In the genomic region with DNA sequence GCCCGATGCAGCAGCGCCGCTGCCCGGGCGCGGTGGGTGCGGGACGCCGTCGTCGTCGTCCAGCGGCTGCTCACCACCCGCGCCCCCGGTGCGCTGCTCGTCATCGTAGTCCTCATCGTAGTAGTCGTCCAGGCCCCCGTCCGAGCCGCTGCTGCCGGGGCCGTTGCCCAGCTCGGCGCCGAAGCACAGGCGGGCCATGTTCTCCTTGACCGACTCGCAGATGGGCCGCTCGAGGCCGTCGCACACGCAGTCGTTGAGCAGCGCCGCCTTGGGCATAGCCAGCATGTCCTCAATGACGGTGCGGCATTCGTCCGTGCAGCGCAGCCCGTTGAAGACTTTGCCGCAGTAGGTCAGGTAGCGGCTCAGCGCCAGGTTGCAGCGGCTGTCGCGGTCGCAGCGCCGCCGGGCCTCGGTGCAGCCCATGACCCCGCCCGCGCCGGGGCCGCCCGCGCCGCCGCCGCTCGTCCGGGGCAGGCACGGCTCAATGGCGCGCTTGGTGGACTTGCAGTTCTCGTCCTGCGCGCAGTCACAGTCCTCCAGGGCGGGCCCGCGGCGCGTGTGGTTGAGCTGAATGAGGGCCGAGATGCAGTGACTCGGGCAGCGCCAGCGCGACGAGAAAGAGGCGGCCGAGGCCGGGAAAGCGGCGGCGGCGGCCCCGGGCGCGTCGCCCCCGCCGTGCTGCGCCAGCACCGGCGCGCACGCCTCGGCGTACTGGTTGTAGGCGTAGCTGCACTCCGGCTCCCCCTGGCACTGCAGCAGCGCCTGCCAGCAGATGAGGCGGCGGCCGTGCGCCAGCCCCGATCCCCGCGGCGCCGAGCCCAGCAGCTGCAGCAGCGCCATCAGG, we compare ENCODE assay signal across 8 cellular contexts. TPM values are rescaled to one million over a fixed set of nuclear protein-coding genes. Genes with fewer than 3 reads are reported as not detected.
DNase-seq lines count a peak whose midpoint lies in the region; ATAC-seq and TF ChIP-seq lines count a peak whose summit lies in the region.

No MANE protein-coding gene starts in this region.

- H3K79me2 ChIP-seq in SK-N-SH (ENCODE audit: insufficient read depth): peaks cover 16% of the 10 kb centered on the region

- H3K4me3 Mint-ChIP-seq in osteocyte (ENCODE audit: unreplicated experiment): peak overlapping the region; percentile 97

- H2AFZ ChIP-seq in SK-N-SH (ENCODE audit: low read depth): peak overlapping the region; percentile 89; the same call in 1 of the 2 replicates

- H3K4me1 ChIP-seq in SK-N-SH (ENCODE audit: control insufficient read depth in 1 of 2, insufficient read depth in 2 of 2, low read depth in 1 of 2, low read length in 1 of 2) (peaks cover 5 to 12% of the 10 kb centered on the region in 2 experiments; a peak in 2 of 4 replicates), SJCRH30 (peaks cover 27% of the 10 kb centered on the region), thymus (ENCODE audit: control insufficient read depth, insufficient read depth, low read length) (peaks cover 7% of the 10 kb centered on the region)

- H3K9me2 ChIP-seq in SK-N-SH: no peaks in the 10 kb centered on the region

- H3K4me1 Mint-ChIP-seq in osteocyte (ENCODE audit: unreplicated experiment): peaks cover 41% of the 10 kb centered on the region

- H3K9me3 ChIP-seq in SK-N-SH (no peaks in the 10 kb centered on the region), SJCRH30 (replicated peaks) (no peaks in the 10 kb centered on the region), thymus (ENCODE audit: control insufficient read depth) (peaks cover 1% of the 10 kb centered on the region)

- H3K27me3 Mint-ChIP-seq in osteocyte (ENCODE audit: unreplicated experiment): no peaks in the 10 kb centered on the region

- no peak; the same call in 2 of the 3 replicates for ATAC-seq in SK-N-SH treated with all-trans-retinoic acid at 6 μM for 48 hours
- ATAC-seq in HG03342 (IDR thresholded peaks at IDR 0.05; ENCODE audit: unreplicated experiment): peak; percentile 42
- peak; percentile 45 to 78 for ATAC-seq in activated naive CD4-positive, alpha-beta T cell treated with anti-CD3 and anti-CD28 coated beads, Interleukin-2, amount 50 U/mL, for 72 hours

- 0% methylated on average over 20 of the region's 119 CpGs for WGBS in SK-N-SH (ENCODE audit: low lambda C conversion rate)
- WGBS in thymus: 1% methylated on average over 119 of the region's 119 CpGs

- no peak for TF ChIP-seq EP300 in SK-N-SH (IDR thresholded peaks at IDR 0.05; ENCODE audit: borderline replicate concordance in 1 of 2, low read depth in 1 of 2, low read length in 1 of 2)

- TF ChIP-seq CTCF in SK-N-SH (IDR thresholded peaks at IDR 0.05): peak; percentile 36
- peak; percentile 30 for TF ChIP-seq CTCF in osteocyte (IDR thresholded peaks at IDR 0.05)

- H4K20me1 ChIP-seq in SK-N-SH (ENCODE audit: insufficient read depth): no peaks in the 10 kb centered on the region; the same call in 1 of the 2 replicates

- H3K27me3 ChIP-seq in SK-N-SH (ENCODE audit: insufficient read depth): no peaks in the 10 kb centered on the region
- no peaks in the 10 kb centered on the region for H3K27me3 ChIP-seq in SJCRH30
- peaks cover 36% of the 10 kb centered on the region for H3K27me3 ChIP-seq in thymus (ENCODE audit: control insufficient read depth, insufficient read depth)

- no peaks in the 10 kb centered on the region for H3K9me3 Mint-ChIP-seq in activated naive CD4-positive, alpha-beta T cell treated with anti-CD3 and anti-CD28 coated beads, Interleukin-2, amount 50 U/mL, for 72 hours
- peaks cover 6% of the 10 kb centered on the region for H3K9me3 Mint-ChIP-seq in osteocyte (ENCODE audit: unreplicated experiment)

- DNase-seq in SK-N-SH (peak; percentile 82), SJCRH30 (peak; percentile 70 to 76), head of caudate nucleus (peak; percentile 39 to 95 (median 86)), osteocyte (ENCODE audit: extremely low spot score, unreplicated experiment) (peak; percentile 90)
- DNase-seq in activated naive CD4-positive, alpha-beta T cell treated with anti-CD3 and anti-CD28 coated beads, Interleukin-2, amount 50 U/mL, for 72 hours (ENCODE audit: low spot score in 2 of 2): peak; percentile 57 to 63

- H3K4me3 ChIP-seq in SK-N-SH (ENCODE audit: low read depth in 2 of 2, low read length in 1 of 2): peak overlapping the region; percentile 76 to 95
- peak overlapping the region; percentile 82 for H3K4me3 ChIP-seq in SJCRH30
- peak overlapping the region; percentile 61 for H3K4me3 ChIP-seq in thymus (ENCODE audit: low read length)

- H3K27ac ChIP-seq in SK-N-SH (ENCODE audit: low read depth in 2 of 2, low read length in 1 of 2): peak overlapping the region; percentile 85 to 93; a peak in 3 of 4 replicates
- H3K27ac ChIP-seq in SJCRH30: peak overlapping the region; percentile 100
- H3K27ac ChIP-seq in thymus (ENCODE audit: low read depth): peak overlapping the region; percentile 82

- H3K4me2 ChIP-seq in SK-N-SH: peak overlapping the region; percentile 87

- peak; percentile 39; the same call in 1 of the 2 replicates for TF ChIP-seq RAD21 in SK-N-SH (IDR thresholded peaks at IDR 0.05; ENCODE audit: low read length)

- H3K36me3 Mint-ChIP-seq in activated naive CD4-positive, alpha-beta T cell treated with anti-CD3 and anti-CD28 coated beads, Interleukin-2, amount 50 U/mL, for 72 hours: no peaks in the 10 kb centered on the region
- H3K36me3 Mint-ChIP-seq in osteocyte (ENCODE audit: unreplicated experiment): peaks cover 26% of the 10 kb centered on the region

- peaks cover 0 to 6% of the 10 kb centered on the region in 2 experiments for H3K36me3 ChIP-seq in SK-N-SH (replicated peaks in 1 of 2; ENCODE audit: control insufficient read depth in 1 of 2, insufficient read depth in 2 of 2, low read length in 1 of 2)
- peaks cover 26% of the 10 kb centered on the region for H3K36me3 ChIP-seq in SJCRH30
- H3K36me3 ChIP-seq in thymus (ENCODE audit: control insufficient read depth, insufficient read depth): no peaks in the 10 kb centered on the region

- H3K27ac Mint-ChIP-seq in activated naive CD4-positive, alpha-beta T cell treated with anti-CD3 and anti-CD28 coated beads, Interleukin-2, amount 50 U/mL, for 72 hours: no peak overlapping the region
- peak overlapping the region; percentile 91 for H3K27ac Mint-ChIP-seq in osteocyte (ENCODE audit: unreplicated experiment)

- POLR2A ChIA-PET in SK-N-SH (lab: Yijun Ruan, JAX): interaction anchor here (0.6 to 1.0 kb wide), 2 partner anchors 458 to 744 kb away, joined by 3 to 4 read pairs; no protein-coding TSS in a partner anchor

- peaks cover 10% of the 10 kb centered on the region for H3F3A ChIP-seq in SK-N-SH (replicated peaks; ENCODE audit: insufficient read depth)

- H3K9ac ChIP-seq in SK-N-SH: peak overlapping the region; percentile 73

- intact Hi-C loops in head of caudate nucleus (cut with DNase I): loop anchor here (5.0 to 10.0 kb wide), 4 partner anchors 159 to 591 kb away; a partner anchor contains a TSS

- CTCF ChIA-PET in SK-N-SH (lab: Yijun Ruan, JAX): interaction anchor here (0.8 to 5.3 kb wide), 12 partner anchors 13 to 478 kb away, joined by 3 to 32 read pairs (median 4); no protein-coding TSS in a partner anchor

TF ChIP-seq in SK-N-SH, 30 proteins besides CTCF, POLR2A, EP300 and RAD21 (continues in another document):
- TF ChIP-seq POLR2AphosphoS5 (IDR thresholded peaks at IDR 0.05; ENCODE audit: low read depth, low read length): peak; percentile 45; the same call in 1 of the 2 replicates
- TF ChIP-seq TAF1 (IDR thresholded peaks at IDR 0.05; ENCODE audit: borderline replicate concordance, low read depth, low read length): no peak; the same call in 1 of the 2 replicates
- TF ChIP-seq FOXJ3 (CRISPR knock-in tag; IDR thresholded peaks at IDR 0.05): no peak
- TF ChIP-seq SMC3 (IDR thresholded peaks at IDR 0.05; ENCODE audit: low read depth, low read length): peak; percentile 13
- TF ChIP-seq GABPA (IDR thresholded peaks at IDR 0.05; ENCODE audit: low read depth): no peak
- TF ChIP-seq, protein P1, sequence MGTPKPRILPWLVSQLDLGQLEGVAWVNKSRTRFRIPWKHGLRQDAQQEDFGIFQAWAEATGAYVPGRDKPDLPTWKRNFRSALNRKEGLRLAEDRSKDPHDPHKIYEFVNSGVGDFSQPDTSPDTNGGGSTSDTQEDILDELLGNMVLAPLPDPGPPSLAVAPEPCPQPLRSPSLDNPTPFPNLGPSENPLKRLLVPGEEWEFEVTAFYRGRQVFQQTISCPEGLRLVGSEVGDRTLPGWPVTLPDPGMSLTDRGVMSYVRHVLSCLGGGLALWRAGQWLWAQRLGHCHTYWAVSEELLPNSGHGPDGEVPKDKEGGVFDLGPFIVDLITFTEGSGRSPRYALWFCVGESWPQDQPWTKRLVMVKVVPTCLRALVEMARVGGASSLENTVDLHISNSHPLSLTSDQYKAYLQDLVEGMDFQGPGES (IDR thresholded peaks at IDR 0.05; ENCODE audit: low read depth, low read length): no peak
- TF ChIP-seq EZH2phosphoT487 (IDR thresholded peaks at IDR 0.05; ENCODE audit: borderline replicate concordance, low read depth): no peak

TF ChIP-seq in SK-N-SH treated with all-trans-retinoic acid at 6 μM for 48 hours, 23 proteins besides CTCF, POLR2A, EP300 and RAD21 (continues in another document):
- TF ChIP-seq ZNF8 (CRISPR knock-in tag; IDR thresholded peaks at IDR 0.05): no peak
- TF ChIP-seq ZNF565 (CRISPR knock-in tag; conservative IDR thresholded peaks at IDR 0.05; ENCODE audit: low read depth): no peak
- TF ChIP-seq GLIS3 (CRISPR knock-in tag; IDR thresholded peaks at IDR 0.05): no peak
- TF ChIP-seq, protein P2, sequence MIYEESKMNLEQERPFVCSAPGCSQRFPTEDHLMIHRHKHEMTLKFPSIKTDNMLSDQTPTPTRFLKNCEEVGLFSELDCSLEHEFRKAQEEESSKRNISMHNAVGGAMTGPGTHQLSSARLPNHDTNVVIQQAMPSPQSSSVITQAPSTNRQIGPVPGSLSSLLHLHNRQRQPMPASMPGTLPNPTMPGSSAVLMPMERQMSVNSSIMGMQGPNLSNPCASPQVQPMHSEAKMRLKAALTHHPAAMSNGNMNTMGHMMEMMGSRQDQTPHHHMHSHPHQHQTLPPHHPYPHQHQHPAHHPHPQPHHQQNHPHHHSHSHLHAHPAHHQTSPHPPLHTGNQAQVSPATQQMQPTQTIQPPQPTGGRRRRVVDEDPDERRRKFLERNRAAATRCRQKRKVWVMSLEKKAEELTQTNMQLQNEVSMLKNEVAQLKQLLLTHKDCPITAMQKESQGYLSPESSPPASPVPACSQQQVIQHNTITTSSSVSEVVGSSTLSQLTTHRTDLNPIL (CRISPR knock-in tag; IDR thresholded peaks at IDR 0.05; ENCODE audit: low read depth): no peak

RNA-seq across cellular contexts. Expression of a gene that starts 1.2 kb away (rescaled TPM):
- polyA plus RNA-seq in SK-N-SH (2012; rRNA removed): 37.8 and 38.9 TPM in 2 replicates
- 31.7 and 34.2 TPM in 2 replicates for polyA plus RNA-seq in SK-N-SH (2012; cell fraction: cytosol; rRNA removed)
- 34.5 and 40.1 TPM in 2 replicates for polyA plus RNA-seq in SK-N-SH (2012; cell fraction: nucleus; rRNA removed)
- total RNA-seq in SJCRH30 (2014; rRNA removed; shearing (Covaris generic)): 319 and 336 TPM in 2 replicates
- under 1 TPM in 1 of 2 donors, not detected in 1; 0.14 TPM for total RNA-seq in activated naive CD4-positive, alpha-beta T cell treated with anti-CD3 and anti-CD28 coated beads, Interleukin-2, amount 50 U/mL, for 72 hours
- 304 and 307 TPM in 2 replicates for total RNA-seq in osteocyte
- 64.3 TPM for polyA plus RNA-seq in thymus

Comparison
In these comparisons a context has a peak if more than half of its experiments do, and no peak if none do; other contexts are left out.
1. RNA of a gene that starts 1.2 kb away (total RNA-seq): 319 to 336 TPM in SJCRH30 and 304 to 307 TPM in osteocyte; 0.14 TPM in activated naive CD4-positive, alpha-beta T cell treated with anti-CD3 and anti-CD28 coated beads, Interleukin-2, amount 50 U/mL, for 72 hours; every median in the first group is over 100 times any median in the second.
2. Peak in every context shown above with its lines, with median percentiles within 50 percentile points of each other: DNase-seq, H3K27ac ChIP-seq and H3K4me3 ChIP-seq.